ENCODE assay signal across 8 cellular contexts in genomic region chr3:42443819-42444436, GRCh38. TPM values are rescaled to one million over a fixed set of nuclear protein-coding genes. Genes with fewer than 3 reads are reported as not detected.
DNase-seq lines count a peak whose midpoint lies in the region; FAIRE-seq and TF ChIP-seq lines count a peak whose summit lies in the region.

No MANE protein-coding gene starts in this region.

- no peaks in the 10 kb centered on the region for H3K4me1 ChIP-seq in OCI-LY3 (ENCODE audit: low read length)

- H3K79me2 ChIP-seq in OCI-LY3 (ENCODE audit: low read length), result no peaks in the 10 kb centered on the region

- H3K4me3 ChIP-seq in AG10803 (ENCODE audit: low read length) (no peak overlapping the region), OCI-LY3 (ENCODE audit: low read length) (no peak overlapping the region)

- H3K36me3 ChIP-seq in OCI-LY3 (replicated peaks; ENCODE audit: low read depth, low read length), result no peaks in the 10 kb centered on the region

- H3K9ac ChIP-seq in OCI-LY3 (ENCODE audit: low read length), result no peak overlapping the region

- H3K4me2 ChIP-seq in OCI-LY3 (ENCODE audit: low read length), result no peak overlapping the region

- H3K9me3 ChIP-seq in OCI-LY3 (ENCODE audit: insufficient read depth, low read length), result no peaks in the 10 kb centered on the region

- no peaks in the 10 kb centered on the region for H4K20me1 ChIP-seq in OCI-LY3 (ENCODE audit: insufficient read depth, low read length)

- TF ChIP-seq CTCF in AG10803 (conservative IDR thresholded peaks at IDR 0.05; ENCODE audit: low read length) (peak; percentile 99), OCI-LY3 (IDR thresholded peaks at IDR 0.05; ENCODE audit: low read depth, low read length) (peak; percentile 99)

- no peak overlapping the region for H2AFZ ChIP-seq in OCI-LY3 (ENCODE audit: low read depth, low read length)

- H3K27ac ChIP-seq in OCI-LY3 (ENCODE audit: low read length), result no peak overlapping the region
- H3K27ac ChIP-seq in epithelial cell of prostate, result no peak overlapping the region

- H3K27me3 ChIP-seq in OCI-LY3 (ENCODE audit: low read depth, low read length), result peaks cover 27% of the 10 kb centered on the region

- DNase-seq in AG10803 (ENCODE audit: low read depth) (peak; percentile 64), GM19239 (ENCODE audit: insufficient read length, low spot score) (peak; percentile 65), HT-29 (ENCODE audit: low spot score) (peak; percentile 90), epithelial cell of prostate (ENCODE audit: low read depth, low spot score) (peak; percentile 6), myocyte (ENCODE audit: low read depth) (peak; percentile 81)
- peak; percentile 84 for DNase-seq in activated CD8-positive, alpha-beta memory T cell treated with anti-CD3 and anti-CD28 coated beads, Interleukin-2, amount 50 U/mL, for 4 hours
- DNase-seq in stimulated activated CD8-positive, alpha-beta memory T cell treated with anti-CD3 and anti-CD28 coated beads, Interleukin-7, amount 100 ng/mL, for 1 hour (ENCODE audit: low read depth in 2 of 2), result peak; percentile 59 to 69

- FAIRE-seq in GM19239 (lab: Jason Lieb, UNC), result peak; percentile 90

RNA-seq across cellular contexts. Expression of gene LYZL4, which starts 33.5 kb away (rescaled TPM):
- total RNA-seq in HT-29 (2014; rRNA removed; shearing (Covaris generic)), result not detected in 2 replicates
- not detected in 2 replicates for total RNA-seq in myocyte
- polyA plus RNA-seq in myocyte (2012), result not detected

RNA-seq across cellular contexts. Expression of gene VIPR1, which starts 58.5 kb away (rescaled TPM):
- 60.4 and 74.4 TPM in 2 replicates for total RNA-seq in HT-29 (2014; rRNA removed; shearing (Covaris generic))
- total RNA-seq in myocyte, result not detected in 2 replicates
- polyA plus RNA-seq in myocyte (2012), result not detected

Comparison
In these comparisons a context has a peak if more than half of its experiments do, and no peak if none do; other contexts are left out.
1. DNase-seq: peak in every context shown above with its lines; median percentile 90 in HT-29; 84 in activated CD8-positive, alpha-beta memory T cell treated with anti-CD3 and anti-CD28 coated beads, Interleukin-2, amount 50 U/mL, for 4 hours; 81 in myocyte; 65 in GM19239; 64 in AG10803; 64 in stimulated activated CD8-positive, alpha-beta memory T cell treated with anti-CD3 and anti-CD28 coated beads, Interleukin-7, amount 100 ng/mL, for 1 hour; 6 in epithelial cell of prostate.
2. RNA of gene VIPR1, which starts 58.5 kb away (total RNA-seq): 60.4 to 74.4 TPM in HT-29; not detected in myocyte; every median in the first group is over 10 times any median in the second.